ENCODE assay signal across 10 cellular contexts in the genomic region with DNA sequence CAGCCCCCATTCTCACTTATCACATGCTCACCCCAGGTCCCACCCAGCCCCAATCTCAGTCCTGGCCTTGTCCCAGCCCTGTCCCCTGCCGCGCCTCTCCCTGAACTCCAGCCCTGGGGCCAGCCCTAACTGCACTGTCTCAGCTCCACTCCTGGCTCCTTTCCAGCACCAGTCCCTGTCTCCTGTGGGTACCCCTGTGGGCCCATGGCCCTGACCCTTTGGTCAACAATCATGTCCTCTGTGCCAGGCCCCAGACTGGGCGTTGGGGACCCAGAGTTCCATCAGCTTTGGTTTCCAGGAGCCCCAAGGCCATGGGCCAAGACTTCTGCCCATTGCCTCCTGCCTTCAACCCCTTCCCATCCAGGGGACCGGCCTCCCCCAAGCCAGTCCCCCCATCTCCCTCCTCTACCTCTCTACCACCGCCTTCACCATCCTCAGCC. TPM values are rescaled to one million over a fixed set of nuclear protein-coding genes. Genes with fewer than 3 reads are reported as not detected.
DNase-seq lines count a peak whose midpoint lies in the region; ATAC-seq, FAIRE-seq and TF ChIP-seq lines count a peak whose summit lies in the region.
"Had no signal": no experiment of that assay in that cellular context is flagged by ENCODE, and none has a peak within 500 bp of the region (broad histone marks: within the 10 kb centered on the region; RNA-seq: fewer than 3 reads in every experiment).

No MANE protein-coding gene starts in this region.

- DNase-seq in GM12865 (ENCODE audit: low read depth) (no peak), KBM-7 (peak; percentile 33), posterior vena cava (ENCODE audit: low spot score) (peak; percentile 79), H54 (ENCODE audit: insufficient read length, low spot score) (no peak), activated T-cell treated with anti-CD3 and anti-CD28 coated beads for 4 hours (no peak), GM12891 (ENCODE audit: insufficient read length, low spot score) (no peak)
- DNase-seq: NCI-H510A had no signal

- FAIRE-seq in H54 (lab: Jason Lieb, UNC) (no peak), GM12891 (lab: Jason Lieb, UNC) (no peak)

- in situ Hi-C loops in KBM-7 (cut with MboI; ENCODE audit: low pct_unique_long_range_greater_than_20kb, low sequenced_read_pairs) = no loop called here

- ATAC-seq in esophagus mucosa (peak; percentile 6), HG03378 (IDR thresholded peaks at IDR 0.05; ENCODE audit: unreplicated experiment) (no peak)

- no peak for TF ChIP-seq POLR2A in H54 (IDR thresholded peaks at IDR 0.05; ENCODE audit: low read depth, low read length)
- TF ChIP-seq POLR2A in GM12891 (IDR thresholded peaks at IDR 0.05; ENCODE audit: low read depth, low read length) = no peak

- peak overlapping the region; percentile 91 for H3K4me3 ChIP-seq in GM12865 (ENCODE audit: low read depth, low read length)

- intact Hi-C loops in posterior vena cava (cut with DNase I) = loop anchor here in 1 of 2 donors (10.0 kb wide), 1 partner anchor 77 kb away; no protein-coding TSS in a partner anchor

- TF ChIP-seq CTCF in GM12865 (IDR thresholded peaks at IDR 0.05; ENCODE audit: insufficient read depth, low read depth, low read length, missing control alignments) = no peak

TF ChIP-seq in GM12891, 5 proteins besides CTCF, POLR2A, EP300 and RAD21:
- TF ChIP-seq SPI1 (IDR thresholded peaks at IDR 0.05; ENCODE audit: low read depth, low read length) (no peak), POU2F2 (IDR thresholded peaks at IDR 0.05; ENCODE audit: low read depth, low read length) (no peak), PAX5 (IDR thresholded peaks at IDR 0.05; ENCODE audit: insufficient read depth, low read length, severe bottlenecking) (no peak), POLR2AphosphoS5 (IDR thresholded peaks at IDR 0.05; ENCODE audit: low read depth, low read length) (no peak), TAF1 (IDR thresholded peaks at IDR 0.05; ENCODE audit: low read depth, low read length) (no peak)

RNA-seq across cellular contexts. Expression of a gene that starts 0.8 kb away (rescaled TPM):
- total RNA-seq in esophagus mucosa (2.2 TPM), posterior vena cava (10 to 100 TPM; 27.7 to 47.0 TPM)
- 11.8 TPM for polyA plus RNA-seq in GM12891 (2012; ENCODE audit: low read depth, missing spikeins)
- polyA plus RNA-seq: BJ had no signal

RNA-seq across cellular contexts. Expression of a gene that starts 25.1 kb away (rescaled TPM):
- total RNA-seq in esophagus mucosa (not detected), posterior vena cava (under 1 TPM; 0.19 to 0.37 TPM)
- polyA plus RNA-seq in GM12891 (2012; ENCODE audit: low read depth, missing spikeins) = not detected
- polyA plus RNA-seq: BJ had no signal

RNA-seq across cellular contexts. Expression of a gene that starts 30.8 kb away (rescaled TPM):
- total RNA-seq in esophagus mucosa = 6.4 TPM
- total RNA-seq in posterior vena cava = 10 to 100 TPM; 96.1 to 98.1 TPM
- polyA plus RNA-seq in GM12891 (2012; ENCODE audit: low read depth, missing spikeins) = 9.2 TPM

RNA-seq across cellular contexts. Expression of a gene that starts 48.6 kb away (rescaled TPM):
- 88.2 TPM for total RNA-seq in esophagus mucosa
- total RNA-seq in posterior vena cava = 100 to 1,000 TPM; 104 to 129 TPM
- 137 TPM for polyA plus RNA-seq in GM12891 (2012; ENCODE audit: low read depth, missing spikeins)

Comparison
In these comparisons a context has a peak if more than half of its experiments do, and no peak if none do; other contexts are left out.
1. DNase-seq: peak in KBM-7 (single experiment) and posterior vena cava (single experiment); none in GM12865 (single experiment), H54 (single experiment), activated T-cell treated with anti-CD3 and anti-CD28 coated beads for 4 hours (single experiment) and GM12891 (single experiment).
2. RNA of a gene that starts 30.8 kb away (total RNA-seq): 96.1 to 98.1 TPM in posterior vena cava; 6.4 TPM in esophagus mucosa (single experiment); every median in the first group is over 10 times any median in the second.